Comparison of ENCODE assay signal across 8 cellular contexts in the genomic region with DNA sequence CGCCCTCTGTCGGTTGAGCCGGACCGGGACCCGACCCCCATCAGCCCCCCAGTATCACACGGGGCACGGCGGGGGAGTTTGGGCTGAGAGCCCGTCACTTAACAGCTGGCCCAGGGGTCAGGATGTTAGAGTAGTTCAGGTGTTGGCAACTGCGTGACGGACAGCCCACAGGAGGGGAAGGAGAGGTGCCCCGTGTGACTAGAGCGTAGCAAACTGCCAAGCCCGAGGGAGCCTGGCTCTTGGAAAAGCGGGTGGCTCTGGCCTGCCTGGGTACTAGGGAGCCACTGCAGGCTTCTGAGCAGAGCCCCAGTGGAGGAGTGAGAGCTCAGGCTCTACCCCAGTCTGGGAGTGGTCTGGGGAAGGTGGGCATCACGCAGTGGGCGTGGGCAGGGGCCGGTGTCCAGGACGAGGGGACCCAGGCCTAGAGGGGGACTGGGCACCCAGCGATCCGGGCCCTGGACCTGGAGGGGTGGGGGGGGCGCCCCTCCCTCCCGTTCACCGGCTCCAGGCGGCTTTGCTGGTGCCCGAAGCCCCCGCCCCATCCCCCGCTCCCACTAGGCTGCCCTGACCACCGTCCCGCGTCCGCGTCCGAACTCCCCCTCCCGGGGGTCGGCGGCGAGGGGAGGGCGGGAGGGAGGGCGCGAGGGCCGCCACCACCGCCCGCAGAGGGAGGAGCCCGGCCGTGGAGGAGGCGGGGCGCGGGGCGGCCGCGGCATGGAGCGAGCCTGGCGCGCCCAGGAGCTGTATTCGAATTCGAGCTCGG. TPM values are rescaled to one million over a fixed set of nuclear protein-coding genes. Genes with fewer than 3 reads are reported as not detected.
DNase-seq lines count a peak whose midpoint lies in the region; ATAC-seq, FAIRE-seq and TF ChIP-seq lines count a peak whose summit lies in the region.

No MANE protein-coding gene starts in this region.

- FAIRE-seq in bronchial epithelial cell (lab: Jason Lieb, UNC): no peak

- DNase-seq in DMS 273 (lab: John Stamatoyannopoulos, UW; ENCODE audit: unreplicated experiment): peak; percentile 51
- no peak for DNase-seq in DMS 273 treated with DMSO at 0.1 percent for 48 hours (lab: John Stamatoyannopoulos, UW)
- no peak for DNase-seq in bronchial epithelial cell (ENCODE audit: low read depth)
- DNase-seq in iris pigment epithelial cell (ENCODE audit: low read depth): peak; percentile 15
- DNase-seq in stromal cell of bone marrow (ENCODE audit: low read depth): peak; percentile 7
- no peak for DNase-seq in NCI-H1694 (lab: John Stamatoyannopoulos, UW)

- no peak for ATAC-seq in GM18867 (IDR thresholded peaks at IDR 0.05; ENCODE audit: unreplicated experiment)
- ATAC-seq in GM21529 (IDR thresholded peaks at IDR 0.05; ENCODE audit: unreplicated experiment): no peak

- peak; percentile 74 for TF ChIP-seq CTCF in bronchial epithelial cell (IDR thresholded peaks at IDR 0.05; ENCODE audit: insufficient read depth, low read length, severe bottlenecking)

- no peaks in the 10 kb centered on the region for H3K27me3 ChIP-seq in bronchial epithelial cell (ENCODE audit: control insufficient read depth, insufficient read depth, low read length)

- H3K36me3 ChIP-seq in bronchial epithelial cell (ENCODE audit: control insufficient read depth, insufficient read depth, low read length): no peaks in the 10 kb centered on the region

- H3K4me3 ChIP-seq in bronchial epithelial cell (ENCODE audit: low read depth, low read length): peak overlapping the region; percentile 39

RNA-seq across cellular contexts. Expression of a gene that starts 24.4 kb away (rescaled TPM):
- 0.79 and 0.90 TPM in 2 replicates for total RNA-seq in bronchial epithelial cell

RNA-seq across cellular contexts. Expression of a gene that starts 41.0 kb away (rescaled TPM):
- not detected in 2 replicates for total RNA-seq in bronchial epithelial cell

Comparison
In these comparisons a context has a peak if more than half of its experiments do, and no peak if none do; other contexts are left out.
1. DNase-seq: peak in DMS 273 (single experiment), iris pigment epithelial cell (single experiment) and stromal cell of bone marrow (single experiment); none in DMS 273 treated with DMSO at 0.1 percent for 48 hours (single experiment), bronchial epithelial cell (single experiment) and NCI-H1694 (single experiment).